8 cellular contexts compared by ENCODE assay signal in the genomic region with DNA sequence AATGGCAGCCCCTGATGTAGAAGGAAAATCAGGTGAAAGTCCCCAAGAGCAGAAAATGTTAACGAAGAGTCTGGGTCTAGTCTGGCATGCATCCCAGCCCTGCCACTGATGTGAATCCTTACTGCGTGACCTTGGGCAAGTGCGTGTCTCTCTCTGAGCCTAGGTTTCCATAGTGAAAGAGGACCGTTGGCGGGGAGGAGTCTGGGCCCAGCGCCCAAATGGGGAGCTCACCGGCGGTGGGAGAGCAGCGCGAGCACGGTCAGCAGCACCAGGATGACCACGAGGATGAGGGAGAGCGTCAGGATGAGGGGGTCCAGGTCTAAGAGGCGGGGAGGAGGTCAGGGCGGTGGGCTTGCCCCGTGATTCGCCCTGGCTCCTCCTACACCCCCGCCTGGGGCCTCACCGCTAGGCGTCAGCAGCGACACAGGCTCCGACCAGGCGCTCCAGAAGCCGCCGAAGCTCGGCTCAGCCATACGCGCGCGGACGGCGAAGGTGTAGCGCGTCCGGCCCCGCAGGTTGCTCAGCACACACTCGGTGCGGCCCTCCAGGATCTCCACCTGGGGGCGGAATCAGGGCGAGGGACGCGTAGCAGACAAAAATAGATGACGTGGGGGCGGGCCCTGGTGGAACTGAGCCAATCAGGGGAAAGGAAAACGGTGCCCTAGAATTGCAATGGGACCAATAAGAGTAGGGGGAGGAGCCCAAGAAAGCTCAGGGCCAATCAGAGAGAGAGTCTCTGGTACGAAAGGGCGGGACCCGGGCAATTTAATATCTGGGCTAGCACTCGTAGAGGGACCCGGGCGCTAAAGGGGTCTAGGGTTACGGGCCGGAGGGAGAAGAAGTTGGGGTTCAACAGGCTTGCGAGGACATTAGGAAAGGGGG. TPM values are rescaled to one million over a fixed set of nuclear protein-coding genes. Genes with fewer than 3 reads are reported as not detected.
DNase-seq lines count a peak whose midpoint lies in the region; ATAC-seq, FAIRE-seq and TF ChIP-seq lines count a peak whose summit lies in the region.

No MANE protein-coding gene starts in this region.

- peak overlapping the region; percentile 40 for H3K9ac ChIP-seq in H9 (ENCODE audit: extremely low read depth, insufficient read length, low read length)

- no peak overlapping the region for H2BK12ac ChIP-seq in H9 (ENCODE audit: insufficient read length, low read depth, low read length)

- H2BK20ac ChIP-seq in H9 (ENCODE audit: low read depth, low read length, poor library complexity, severe bottlenecking): no peak overlapping the region

- no peaks in the 10 kb centered on the region for H3K4me1 ChIP-seq in H9 (ENCODE audit: insufficient read depth, low read length)
- H3K4me1 ChIP-seq in pancreas: peaks cover 0 to 20% (median 0%) of the 10 kb centered on the region in 3 donors
- peaks cover 0 to 75% (median 62%) of the 10 kb centered on the region in 4 donors for H3K4me1 ChIP-seq in tibial artery

- peak; percentile 77 for TF ChIP-seq CTCF in H9 (conservative IDR thresholded peaks at IDR 0.05)
- peak; percentile 62 to 73 (median 70) for TF ChIP-seq CTCF in pancreas (IDR thresholded peaks at IDR 0.05)
- TF ChIP-seq CTCF in tibial artery (IDR thresholded peaks at IDR 0.05): peak; percentile 68 to 72

- H2BK5ac ChIP-seq in H9 (ENCODE audit: insufficient read length, low read length): no peak overlapping the region

- H3K18ac ChIP-seq in H9 (ENCODE audit: insufficient read length, low read depth, low read length): peak overlapping the region; percentile 80

- FAIRE-seq in pancreas (lab: Jason Lieb, UNC): no peak

- H4K91ac ChIP-seq in H9 (ENCODE audit: insufficient read length, low read depth, low read length): no peak overlapping the region

- H4K8ac ChIP-seq in H9 (replicated peaks; ENCODE audit: insufficient read length, low read depth, low read length): no peak overlapping the region

- peaks cover 4% of the 10 kb centered on the region for H4K20me1 ChIP-seq in H9 (ENCODE audit: control insufficient read depth, insufficient read depth, insufficient read length)

- H3T11ph ChIP-seq in H9 (ENCODE audit: low read length): no peak overlapping the region

- H3K79me2 ChIP-seq in H9 (ENCODE audit: insufficient read depth, low read length): no peaks in the 10 kb centered on the region

- H3K23ac ChIP-seq in H9 (ENCODE audit: insufficient read length, low read depth, low read length): no peak overlapping the region

- intact Hi-C loops in Right ventricle myocardium inferior (cut with DNase I) (loop anchor here (2.0 to 5.0 kb wide), 3 partner anchors 89 to 242 kb away; a partner anchor contains a TSS), pancreas (cut with DNase I) (no loop called here), tibial artery (cut with DNase I; ENCODE audit: low total_unique reads) (loop anchor here (5.0 kb wide), 1 partner anchor 34 kb away; a partner anchor contains a TSS)

- no peak overlapping the region for H3K4ac ChIP-seq in H9 (ENCODE audit: low read depth, low read length)

- no peak overlapping the region for H2AFZ ChIP-seq in H9 (ENCODE audit: low read length)

- DNase-seq in GF-D8 (lab: John Stamatoyannopoulos, UW): peak; percentile 80
- peak; percentile 98 for DNase-seq in H9
- peak; percentile 99 for DNase-seq in M059J (ENCODE audit: low read depth)
- DNase-seq in Right ventricle myocardium inferior (ENCODE audit: missing footprints): peak; percentile 95
- DNase-seq in pancreas: peak; percentile 90 to 96 (median 94)
- DNase-seq in tibial artery: peak; percentile 96 to 98

- peaks cover 15 to 32% of the 10 kb centered on the region in 2 experiments for H3K4me1 Mint-ChIP-seq in H9
- peaks cover 44% of the 10 kb centered on the region for H3K4me1 Mint-ChIP-seq in activated naive CD8-positive, alpha-beta T cell (ENCODE audit: low read depth)

- no peak overlapping the region for H2AK5ac ChIP-seq in H9 (ENCODE audit: insufficient read length, low read length)

- peaks cover 2% of the 10 kb centered on the region; the same call in 1 of the 2 replicates for H3K27me3 Mint-ChIP-seq in H9 (ENCODE audit: low read depth)
- H3K27me3 Mint-ChIP-seq in activated naive CD8-positive, alpha-beta T cell: peaks cover 9% of the 10 kb centered on the region

- H3K4me3 Mint-ChIP-seq in H9: peak overlapping the region; percentile 92 to 95
- H3K4me3 Mint-ChIP-seq in activated naive CD8-positive, alpha-beta T cell: peak overlapping the region; percentile 97

- H3K27ac ChIP-seq in H9 (ENCODE audit: insufficient read length, low read depth, low read length) (peak overlapping the region; percentile 5), pancreas (peak overlapping the region; percentile 57 to 86 (median 80)), tibial artery (peak overlapping the region; percentile 85 to 88)

- no peak overlapping the region for H2BK120ac ChIP-seq in H9 (ENCODE audit: low read depth, low read length, poor library complexity, severe bottlenecking)

- no peaks in the 10 kb centered on the region for H3K9me3 Mint-ChIP-seq in H9
- H3K9me3 Mint-ChIP-seq in activated naive CD8-positive, alpha-beta T cell (ENCODE audit: low read depth): no peaks in the 10 kb centered on the region

- H2BK15ac ChIP-seq in H9 (ENCODE audit: low read depth, low read length): no peak overlapping the region

- WGBS in H9 (ENCODE audit: extremely low coverage, insufficient read length, low lambda C conversion rate): no CpG with 5 or more reads among the region's 54 CpGs
- WGBS in pancreas, 2 donors: 2 to 3% methylated on average over 54 of the region's 54 CpGs

- H3K36me3 ChIP-seq in pancreas: no peaks in the 10 kb centered on the region
- H3K36me3 ChIP-seq in tibial artery: peaks cover 0 to 7% (median 0%) of the 10 kb centered on the region in 3 donors

- peaks cover 18% of the 10 kb centered on the region for H3K23me2 ChIP-seq in H9 (ENCODE audit: insufficient read length, low read depth, low read length, poor library complexity, severe bottlenecking)

- no peaks in the 10 kb centered on the region for H3K9me3 ChIP-seq in H9 (ENCODE audit: control insufficient read depth, low read depth, low read length)
- no peaks in the 10 kb centered on the region for H3K9me3 ChIP-seq in pancreas
- no peaks in the 10 kb centered on the region for H3K9me3 ChIP-seq in tibial artery

- H3K4me3 ChIP-seq in pancreas (peak overlapping the region; percentile 23 to 51 (median 31)), tibial artery (peak overlapping the region; percentile 63 to 78)

- H3K79me1 ChIP-seq in H9 (ENCODE audit: insufficient read depth, low read depth, low read length, poor library complexity, severe bottlenecking): no peaks in the 10 kb centered on the region

- no peak overlapping the region for H4K5ac ChIP-seq in H9 (ENCODE audit: insufficient read length, low read depth, low read length)

- peak overlapping the region; percentile 71 for H3K4me2 ChIP-seq in H9 (ENCODE audit: insufficient read depth, insufficient read length, low read length)

- peak overlapping the region; percentile 61 for H3K14ac ChIP-seq in H9 (ENCODE audit: insufficient read depth, low read length)

- peaks cover 4 to 19% (median 18%) of the 10 kb centered on the region in 3 experiments; a peak in 6 of 7 replicates for H3K36me3 Mint-ChIP-seq in H9 (ENCODE audit: insufficient read depth in 1 of 3, low read depth in 3 of 3)
- H3K36me3 Mint-ChIP-seq in activated naive CD8-positive, alpha-beta T cell: peaks cover 5% of the 10 kb centered on the region

- ATAC-seq in SK-N-SH treated with all-trans-retinoic acid at 6 μM for 48 hours (peak; percentile 82), Right ventricle myocardium inferior (peak; percentile 88), pancreas (peak; percentile 73 to 87 (median 82))

- no peak overlapping the region for H3K56ac ChIP-seq in H9 (ENCODE audit: insufficient read length, low read depth, low read length)

- no peaks in the 10 kb centered on the region for H3K27me3 ChIP-seq in H9 (ENCODE audit: insufficient read depth, low read length)
- no peaks in the 10 kb centered on the region for H3K27me3 ChIP-seq in pancreas
- H3K27me3 ChIP-seq in tibial artery: peaks cover 0 to 25% of the 10 kb centered on the region in 2 donors

- peak overlapping the region; percentile 96 to 100 (median 100) for H3K27ac Mint-ChIP-seq in H9
- H3K27ac Mint-ChIP-seq in activated naive CD8-positive, alpha-beta T cell: peak overlapping the region; percentile 99

TF ChIP-seq in SK-N-SH treated with all-trans-retinoic acid at 6 μM for 48 hours, 23 proteins besides CTCF, POLR2A, EP300 and RAD21 (continues in another document):
- TF ChIP-seq ZNF8 (CRISPR knock-in tag; IDR thresholded peaks at IDR 0.05) (no peak), OSR1 (CRISPR knock-in tag; IDR thresholded peaks at IDR 0.05) (no peak), ESRRG (CRISPR knock-in tag; IDR thresholded peaks at IDR 0.05) (no peak), ZNF565 (CRISPR knock-in tag; conservative IDR thresholded peaks at IDR 0.05; ENCODE audit: low read depth) (no peak)

RNA-seq across cellular contexts. Expression of a gene that starts 3.2 kb away (rescaled TPM):
- total RNA-seq in H9 (2021): 8.9 and 9.3 TPM in 2 replicates
- 10.5 and 10.7 TPM in 2 replicates for total RNA-seq in M059J (2014; rRNA removed; shearing (Covaris generic))
- 8.4 TPM for total RNA-seq in Right ventricle myocardium inferior
- total RNA-seq in pancreas: 10 to 100 TPM in 1 of 6 donors, 1 to 10 TPM in 5; 5.4 to 16.3 (median 8.0) TPM
- 10 to 100 TPM; 30.4 to 46.2 TPM for polyA plus RNA-seq in pancreas

RNA-seq across cellular contexts. Expression of a gene that starts 6.4 kb away (rescaled TPM):
- total RNA-seq in H9 (2021): 3.8 and 5.2 TPM in 2 replicates
- total RNA-seq in M059J (2014; rRNA removed; shearing (Covaris generic)): 2.4 and 2.7 TPM in 2 replicates
- total RNA-seq in Right ventricle myocardium inferior: 1.9 TPM
- total RNA-seq in pancreas: 1 to 10 TPM in 4 of 6 donors, under 1 TPM in 2; 0.55 to 1.5 (median 1.1) TPM
- polyA plus RNA-seq in pancreas: 1 to 10 TPM; 1.8 to 2.7 TPM

RNA-seq across cellular contexts. Expression of a gene that starts 25.7 kb away (rescaled TPM):
- 6.1 and 8.0 TPM in 2 replicates for total RNA-seq in H9 (2021)
- 27.9 and 31.6 TPM in 2 replicates for total RNA-seq in M059J (2014; rRNA removed; shearing (Covaris generic))
- 17.7 TPM for total RNA-seq in Right ventricle myocardium inferior
- total RNA-seq in pancreas: 10 to 100 TPM in 1 of 6 donors, 1 to 10 TPM in 5; 4.4 to 11.0 (median 7.1) TPM
- polyA plus RNA-seq in pancreas: 10 to 100 TPM; 15.7 to 32.8 TPM

RNA-seq across cellular contexts. Expression of a gene that starts 34.6 kb away (rescaled TPM):
- total RNA-seq in H9 (2021): 5.7 and 5.8 TPM in 2 replicates
- total RNA-seq in M059J (2014; rRNA removed; shearing (Covaris generic)): 4.7 and 7.9 TPM in 2 replicates
- 17.1 TPM for total RNA-seq in Right ventricle myocardium inferior
- total RNA-seq in pancreas: 10 to 100 TPM; 11.6 to 21.1 (median 14.1) TPM
- 100 to 1,000 TPM in 1 of 2 donors, 10 to 100 TPM in 1; 86.6 to 106 TPM for polyA plus RNA-seq in pancreas

RNA-seq across cellular contexts. Expression of a gene that starts 34.8 kb away (rescaled TPM):
- total RNA-seq in H9 (2021) (69.7 and 73.1 TPM in 2 replicates), Right ventricle myocardium inferior (106 TPM), pancreas (10 to 100 TPM; 41.4 to 69.2 (median 53.0) TPM)
- total RNA-seq in M059J (2014; rRNA removed; shearing (Covaris generic)): 206 and 246 TPM in 2 replicates
- polyA plus RNA-seq in pancreas: 100 to 1,000 TPM in 1 of 2 donors, 10 to 100 TPM in 1; 84.5 to 175 TPM

Comparison
In these comparisons a context has a peak if more than half of its experiments do, and no peak if none do; other contexts are left out.
1. Peak in every context shown above with its lines: DNase-seq, ATAC-seq, H3K4me3 ChIP-seq and H3K27ac ChIP-seq.
2. H3K27ac ChIP-seq: peak in every context shown above with its lines; median percentile 86 in tibial artery; 80 in pancreas; 5 in H9.
3. intact Hi-C loops: an anchor here in Right ventricle myocardium inferior (2.0 to 5.0 kb wide) and tibial artery (5.0 kb wide); none called in pancreas.